Comparison of ENCODE assay signal across 17 cellular contexts in genomic region chr7:155506854-155507337, GRCh38. TPM values are rescaled to one million over a fixed set of nuclear protein-coding genes. Genes with fewer than 3 reads are reported as not detected.
DNase-seq lines count a peak whose midpoint lies in the region; ATAC-seq, FAIRE-seq and TF ChIP-seq lines count a peak whose summit lies in the region.
"Had no signal": no experiment of that assay in that cellular context is flagged by ENCODE, and none has a peak within 500 bp of the region (broad histone marks: within the 10 kb centered on the region; RNA-seq: fewer than 3 reads in every experiment).

No MANE protein-coding gene starts in this region.

- no peaks in the 10 kb centered on the region for H3K9me3 Mint-ChIP-seq in neural crest cell
- H3K9me3 Mint-ChIP-seq: stimulated activated effector memory CD8-positive, alpha-beta T cell treated with anti-CD3 and anti-CD28 coated beads, Interleukin-12 subunit alpha, Interleukin-12 subunit beta, amount 100 ng/mL, for 72 hours had no signal

- TF ChIP-seq CTCF in NB4 (IDR thresholded peaks at IDR 0.05; ENCODE audit: low read depth, low read length) (no peak), mammary epithelial cell (conservative IDR thresholded peaks at IDR 0.05 in 1 of 2, IDR thresholded peaks at IDR 0.05 in 1 of 2; ENCODE audit: extremely low read depth in 1 of 2, insufficient read depth in 1 of 2, low read depth in 1 of 2, low read length in 2 of 2) (no peak), neural crest cell (conservative IDR thresholded peaks at IDR 0.05) (no peak), suprapubic skin (IDR thresholded peaks at IDR 0.05) (no peak)

- H3K36me3 ChIP-seq in mammary epithelial cell (ENCODE audit: insufficient read depth, low read length) (no peaks in the 10 kb centered on the region), suprapubic skin (no peaks in the 10 kb centered on the region)
- H3K36me3 ChIP-seq: adrenal gland had no signal

- DNase-seq in NCI-H82 (lab: John Stamatoyannopoulos, UW) (peak; percentile 32), NCI-H82 treated with DMSO at 0.1 percent for 48 hours (lab: John Stamatoyannopoulos, UW; ENCODE audit: unreplicated experiment) (no peak), NB4 (ENCODE audit: low read depth) (peak; percentile 66), mammary epithelial cell (peak; percentile 32), neural crest cell (ENCODE audit: low read depth, low spot score) (peak; percentile 35), suprapubic skin (ENCODE audit: low spot score in 2 of 2) (no peak), GM19239 (ENCODE audit: insufficient read length, low spot score) (no peak), right cardiac atrium (no peak)
- DNase-seq: activated CD8-positive, alpha-beta memory T cell treated with anti-CD3 and anti-CD28 coated beads, Interleukin-2, amount 10 ng/mL, durations not matched to agents 7 days and 5 days; DMS79; hippocampal formation; NCI-H446; SW 1271 had no signal

- H3K9me3 ChIP-seq in mammary epithelial cell (replicated peaks; ENCODE audit: insufficient read depth, low read length) = no peaks in the 10 kb centered on the region
- no peaks in the 10 kb centered on the region for H3K9me3 ChIP-seq in suprapubic skin
- H3K9me3 ChIP-seq in right cardiac atrium (ENCODE audit: control insufficient read depth, low read length) = no peaks in the 10 kb centered on the region
- H3K9me3 ChIP-seq: adrenal gland had no signal

- H3K4me3 ChIP-seq in NB4 (ENCODE audit: low read depth, low read length) = no peak overlapping the region
- H3K4me3 ChIP-seq in mammary epithelial cell (replicated peaks in 1 of 3; ENCODE audit: insufficient read depth in 1 of 3, low read depth in 2 of 3, low read length in 3 of 3) = no peak overlapping the region
- H3K4me3 ChIP-seq in suprapubic skin = no peak overlapping the region
- H3K4me3 ChIP-seq in right cardiac atrium (ENCODE audit: low read length) = no peak overlapping the region
- H3K4me3 ChIP-seq: adrenal gland had no signal

- H3K4me1 Mint-ChIP-seq in neural crest cell = peaks cover 38% of the 10 kb centered on the region

- H3K27me3 ChIP-seq in mammary epithelial cell (ENCODE audit: insufficient read depth, low read length) = peaks cover 38% of the 10 kb centered on the region
- peaks cover 100% of the 10 kb centered on the region for H3K27me3 ChIP-seq in suprapubic skin
- peaks cover 6% of the 10 kb centered on the region for H3K27me3 ChIP-seq in right cardiac atrium (ENCODE audit: control insufficient read depth, insufficient read depth)

- H2AFZ ChIP-seq in mammary epithelial cell (ENCODE audit: low read depth, low read length) = no peak overlapping the region

- peaks cover 98% of the 10 kb centered on the region for H3K27me3 Mint-ChIP-seq in neural crest cell (ENCODE audit: low read depth)

- TF ChIP-seq POLR2A in NB4 (IDR thresholded peaks at IDR 0.05; ENCODE audit: extremely low read depth, insufficient read length) (no peak), suprapubic skin (IDR thresholded peaks at IDR 0.05) (no peak)

- intact Hi-C loops in mammary epithelial cell (cut with micrococcal nuclease) = no loop called here
- intact Hi-C loops in right cardiac atrium (cut with DNase I) = no loop called here

- WGBS in mammary epithelial cell (ENCODE audit: low coverage, missing lambda C conversion rate) = 39% methylated on average over 14 of the region's 14 CpGs
- WGBS in suprapubic skin = 28% methylated on average over 14 of the region's 14 CpGs
- WGBS in right cardiac atrium = 17% methylated on average over 14 of the region's 14 CpGs

- H3K36me3 Mint-ChIP-seq in neural crest cell (ENCODE audit: low read depth) = no peaks in the 10 kb centered on the region

- H3K79me2 ChIP-seq in mammary epithelial cell (ENCODE audit: insufficient read depth, low read length) = no peaks in the 10 kb centered on the region

- in situ Hi-C loops in mammary epithelial cell (cut with MboI; ENCODE audit: low sequenced_read_pairs in 2 of 2) = no loop called here

- H3K4me3 Mint-ChIP-seq in neural crest cell = peak overlapping the region; percentile 23
- H3K4me3 Mint-ChIP-seq: activated CD8-positive, alpha-beta memory T cell treated with anti-CD3 and anti-CD28 coated beads, Interleukin-2, amount 10 ng/mL, durations not matched to agents 7 days and 5 days; stimulated activated effector memory CD8-positive, alpha-beta T cell treated with anti-CD3 and anti-CD28 coated beads, Interleukin-12 subunit alpha, Interleukin-12 subunit beta, amount 100 ng/mL, for 72 hours had no signal

- no TSS peak for BruUV-seq in mammary epithelial cell (replicated peaks; lab: Mats Ljungman, UMichigan)

- ATAC-seq in right cardiac atrium = no peak
- ATAC-seq: activated CD8-positive, alpha-beta memory T cell treated with anti-CD3 and anti-CD28 coated beads, Interleukin-2, amount 10 ng/mL, durations not matched to agents 7 days and 5 days; stimulated activated effector memory CD8-positive, alpha-beta T cell treated with anti-CD3 and anti-CD28 coated beads, Interleukin-12 subunit alpha, Interleukin-12 subunit beta, amount 100 ng/mL, for 72 hours had no signal

- FAIRE-seq in GM19239 (lab: Jason Lieb, UNC) = no peak
- FAIRE-seq: endometrium had no signal

- no peak overlapping the region for H3K9ac ChIP-seq in mammary epithelial cell (ENCODE audit: insufficient read depth, low read length)

- no peak overlapping the region for H3K27ac Mint-ChIP-seq in neural crest cell (ENCODE audit: unreplicated experiment)
- H3K27ac Mint-ChIP-seq: activated CD8-positive, alpha-beta memory T cell treated with anti-CD3 and anti-CD28 coated beads, Interleukin-2, amount 10 ng/mL, durations not matched to agents 7 days and 5 days; stimulated activated effector memory CD8-positive, alpha-beta T cell treated with anti-CD3 and anti-CD28 coated beads, Interleukin-12 subunit alpha, Interleukin-12 subunit beta, amount 100 ng/mL, for 72 hours had no signal

- dilution Hi-C loops in mammary epithelial cell (cut with HindIII; ENCODE audit: low sequenced_read_pairs) = no loop called here

- H4K20me1 ChIP-seq in mammary epithelial cell (ENCODE audit: insufficient read depth, low read length) = no peaks in the 10 kb centered on the region

- CTCF ChIA-PET in mammary epithelial cell (lab: Charles Lee; ENCODE audit: low non-redundant PET) = no interaction called here

- no peak overlapping the region for H3K27ac ChIP-seq in mammary epithelial cell (ENCODE audit: insufficient read depth, low read depth, low read length)
- H3K27ac ChIP-seq in suprapubic skin = no peak overlapping the region
- no peak overlapping the region for H3K27ac ChIP-seq in right cardiac atrium (ENCODE audit: low read length)
- H3K27ac ChIP-seq: adrenal gland had no signal

- H3K4me1 ChIP-seq in mammary epithelial cell (ENCODE audit: insufficient read depth, low read length) (no peaks in the 10 kb centered on the region), suprapubic skin (peaks cover 13% of the 10 kb centered on the region), right cardiac atrium (ENCODE audit: control insufficient read depth, insufficient read depth, low read length) (no peaks in the 10 kb centered on the region)
- H3K4me1 ChIP-seq: adrenal gland had no signal

- H3K4me2 ChIP-seq in mammary epithelial cell (ENCODE audit: insufficient read depth, low read depth, low read length) = no peak overlapping the region

- TF ChIP-seq EP300 in suprapubic skin (IDR thresholded peaks at IDR 0.05) = no peak

RNA-seq across cellular contexts. Expression of gene CNPY1, which starts 39.5 kb away (rescaled TPM):
- not detected for total RNA-seq in mammary epithelial cell
- not detected for polyA plus RNA-seq in mammary epithelial cell
- not detected for polyA minus RNA-seq in mammary epithelial cell
- 1.5 and 2.4 TPM in 2 replicates for total RNA-seq in neural crest cell
- total RNA-seq in suprapubic skin = not detected
- not detected for total RNA-seq in right cardiac atrium
- not detected for polyA plus RNA-seq in right cardiac atrium
- total RNA-seq: A172; activated CD8-positive, alpha-beta memory T cell treated with anti-CD3 and anti-CD28 coated beads, Interleukin-2, amount 10 ng/mL, durations not matched to agents 7 days and 5 days; adrenal gland had no signal
- polyA plus RNA-seq: adrenal gland had no signal

RNA-seq across cellular contexts. Expression of gene EN2, which starts 49.0 kb away (rescaled TPM):
- total RNA-seq in mammary epithelial cell = under 1 TPM; 0.17 to 0.26 TPM
- polyA plus RNA-seq in mammary epithelial cell = not detected
- polyA minus RNA-seq in mammary epithelial cell = not detected
- 7.2 and 8.2 TPM in 2 replicates for total RNA-seq in neural crest cell
- total RNA-seq in suprapubic skin = under 1 TPM in 3 of 4 donors, not detected in 1; 0.21 to 0.56 (median 0.34) TPM
- total RNA-seq in right cardiac atrium = under 1 TPM in 2 of 4 donors, not detected in 2; 0.11 to 0.35 TPM
- 0.16 TPM for polyA plus RNA-seq in right cardiac atrium
- total RNA-seq: A172; activated CD8-positive, alpha-beta memory T cell treated with anti-CD3 and anti-CD28 coated beads, Interleukin-2, amount 10 ng/mL, durations not matched to agents 7 days and 5 days had no signal

Comparison
In these comparisons a context has a peak if more than half of its experiments do, and no peak if none do; other contexts are left out.
1. DNase-seq: peak in NCI-H82 (single experiment), NB4 (single experiment), mammary epithelial cell (single experiment) and neural crest cell (single experiment); none in NCI-H82 treated with DMSO at 0.1 percent for 48 hours (single experiment), suprapubic skin (0 of 2), GM19239 (single experiment) and right cardiac atrium (0 of 3).